In genomic region chr5:117343671-117344193, GRCh38 we compare ENCODE assay signal across 7 cellular contexts.
DNase-seq lines count a peak whose midpoint lies in the region; ATAC-seq, FAIRE-seq and TF ChIP-seq lines count a peak whose summit lies in the region.
"Not testable (repeated sequence)": the region's sequence is repeated elsewhere in the genome, so short reads cannot be mapped to it uniquely, and the experiment has no call there.

No MANE protein-coding gene starts in this region.

- H2BK120ac ChIP-seq in mesendoderm (ENCODE audit: low read depth, low read length): not testable (repeated sequence)

- H3K18ac ChIP-seq in mesendoderm (ENCODE audit: low read length): not testable (repeated sequence)

- H4K8ac ChIP-seq in mesendoderm (ENCODE audit: low read depth, low read length): not testable (repeated sequence)

- H3K27ac Mint-ChIP-seq in GM23338: not testable (repeated sequence)

- H3K4me2 ChIP-seq in GM23338; mesendoderm (ENCODE audit: low read length): not testable (repeated sequence)

- H4K20me1 ChIP-seq in GM23338 (replicated peaks; ENCODE audit: insufficient read depth): not testable (repeated sequence)

- not testable (repeated sequence) for H3K23ac ChIP-seq in mesendoderm (ENCODE audit: low read length)

- not testable (repeated sequence) for H3K27me3 ChIP-seq in GM23338 (ENCODE audit: insufficient read depth); bronchial epithelial cell (ENCODE audit: control insufficient read depth, insufficient read depth, low read length); heart left ventricle; mesendoderm (ENCODE audit: insufficient read depth, low read length, poor library complexity); psoas muscle (ENCODE audit: insufficient read depth in 3 of 3, low read length in 2 of 3)

- H3K27me3 Mint-ChIP-seq in GM23338 (ENCODE audit: insufficient read depth, low read depth, poor library complexity): not testable (repeated sequence)

- H2AK5ac ChIP-seq in mesendoderm (ENCODE audit: low read length): not testable (repeated sequence)

- not testable (repeated sequence) for TF ChIP-seq POLR2A in heart left ventricle (IDR thresholded peaks at IDR 0.05)

- not testable (repeated sequence) for H3K9me3 ChIP-seq in heart left ventricle, psoas muscle

- H3K4me3 ChIP-seq in GM23338; bronchial epithelial cell (ENCODE audit: low read depth, low read length); heart left ventricle; mesendoderm (ENCODE audit: low read length); psoas muscle: not testable (repeated sequence)

- not testable (repeated sequence) for H2BK15ac ChIP-seq in mesendoderm (replicated peaks; ENCODE audit: low read depth)

- not testable (repeated sequence) for TF ChIP-seq CTCF in GM23338 (conservative IDR thresholded peaks at IDR 0.05; ENCODE audit: low read depth in 2 of 2); bronchial epithelial cell (IDR thresholded peaks at IDR 0.05; ENCODE audit: insufficient read depth, low read length, severe bottlenecking); heart left ventricle (IDR thresholded peaks at IDR 0.05); psoas muscle (IDR thresholded peaks at IDR 0.05)

- not testable (repeated sequence) for H3F3A ChIP-seq in GM23338 (replicated peaks; ENCODE audit: low read depth)

- not testable (repeated sequence) for H4K5ac ChIP-seq in mesendoderm (ENCODE audit: low read length)

- not testable (repeated sequence) for ATAC-seq in GM23338, psoas muscle
- ATAC-seq in heart left ventricle: peak in 1 of 4 donors; percentile 50

- H2AFZ ChIP-seq in GM23338: peak overlapping the region; percentile 88; the same call in 1 of the 2 replicates

- not testable (repeated sequence) for FAIRE-seq in bronchial epithelial cell (lab: Jason Lieb, UNC)

- WGBS in heart left ventricle, 4 donors: 62 to 79% (median 65%) methylated on average over 15 to 16 of the region's 16 CpGs
- WGBS in mesendoderm (ENCODE audit: extremely low coverage, insufficient coverage, low lambda C conversion rate): no CpG with 5 or more reads among the region's 16 CpGs
- 74 to 77% (median 76%) methylated on average over 16 of the region's 16 CpGs for WGBS in psoas muscle, 3 donors

- not testable (repeated sequence) for H3K4ac ChIP-seq in mesendoderm (ENCODE audit: low read depth, low read length)

- H2BK5ac ChIP-seq in mesendoderm (ENCODE audit: low read length): not testable (repeated sequence)

- H3K9me3 Mint-ChIP-seq in GM23338: not testable (repeated sequence)

- H3K4me1 Mint-ChIP-seq in GM23338: not testable (repeated sequence)

- not testable (repeated sequence) for H3K36me3 ChIP-seq in GM23338 (ENCODE audit: insufficient read depth); bronchial epithelial cell (ENCODE audit: control insufficient read depth, insufficient read depth, low read length); heart left ventricle; mesendoderm (ENCODE audit: control insufficient read depth, insufficient read depth, low read length); psoas muscle (ENCODE audit: insufficient read depth in 1 of 2, low read depth in 1 of 2)

- H3K4me3 Mint-ChIP-seq in GM23338: not testable (repeated sequence)

- DNase-seq in GM23338 (ENCODE audit: low spot score) (peak; percentile 5), NCI-H1417 (lab: John Stamatoyannopoulos, UW) (peak in 2 of 3 experiments; percentile 3 to 34), NCI-H748 (lab: John Stamatoyannopoulos, UW; ENCODE audit: unreplicated experiment) (peak; percentile 59), bronchial epithelial cell (ENCODE audit: low read depth) (peak; percentile 4), heart left ventricle (peak; percentile 6 to 56 (median 23)), mesendoderm (peak; percentile 30), psoas muscle (peak; percentile 14 to 35)

- not testable (repeated sequence) for H3K56ac ChIP-seq in mesendoderm (ENCODE audit: low read length)

- H3K79me1 ChIP-seq in mesendoderm (ENCODE audit: low read length): not testable (repeated sequence)

- H3K9me2 ChIP-seq in GM23338 (ENCODE audit: insufficient read depth): not testable (repeated sequence)

- not testable (repeated sequence) for H3K4me1 ChIP-seq in GM23338 (ENCODE audit: insufficient read depth); heart left ventricle; mesendoderm (ENCODE audit: control insufficient read depth, low read depth, low read length); psoas muscle

- not testable (repeated sequence) for H3K36me3 Mint-ChIP-seq in GM23338 (ENCODE audit: low read depth)

- H3K27ac ChIP-seq in GM23338 (ENCODE audit: low read depth); heart left ventricle; mesendoderm (ENCODE audit: low read depth, low read length); psoas muscle: not testable (repeated sequence)

- not testable (repeated sequence) for H3K79me2 ChIP-seq in GM23338 (replicated peaks; ENCODE audit: insufficient read depth); mesendoderm (ENCODE audit: control insufficient read depth, insufficient read depth, low read length)

- intact Hi-C loops in heart left ventricle (cut with DNase I); psoas muscle (cut with DNase I): not testable (repeated sequence)

- not testable (repeated sequence) for H3K9ac ChIP-seq in mesendoderm (ENCODE audit: low read length)

Comparison
In these comparisons a context has a peak if more than half of its experiments do, and no peak if none do; other contexts are left out.
1. DNase-seq: peak in every context shown above with its lines; median percentile 59 in NCI-H748; 30 in mesendoderm; 24 in psoas muscle; 23 in heart left ventricle; 18 in NCI-H1417; 5 in GM23338; 4 in bronchial epithelial cell.